Comparison of ENCODE assay signal across 9 cellular contexts in genomic region chr5:152505442-152506042, GRCh38.
A peak's percentile ranks its signal among the peaks of the same experiment; 100 is the strongest.
DNase-seq lines count a peak whose midpoint lies in the region; ATAC-seq and TF ChIP-seq lines count a peak whose summit lies in the region.
"Had no signal": no experiment of that assay in that cellular context is flagged by ENCODE, and none has a peak within 500 bp of the region (broad histone marks: within the 10 kb centered on the region; RNA-seq: fewer than 3 reads in every experiment).

No MANE protein-coding gene starts in this region.

- no peak overlapping the region for H2AFZ ChIP-seq in trophoblast cell (ENCODE audit: insufficient read depth, low read length, poor library complexity)

- no peaks in the 10 kb centered on the region for H3K4me1 Mint-ChIP-seq in activated CD8-positive, alpha-beta T cell treated with anti-CD3 and anti-CD28 coated beads for 36 hours (ENCODE audit: low read depth)

- ATAC-seq in GM19397 (IDR thresholded peaks at IDR 0.05; ENCODE audit: unreplicated experiment) (peak; percentile 92), HG03354 (IDR thresholded peaks at IDR 0.05; ENCODE audit: poor library complexity, severe bottlenecking, unreplicated experiment) (peak; percentile 92)
- peak; percentile 70 for ATAC-seq in activated CD8-positive, alpha-beta T cell treated with anti-CD3 and anti-CD28 coated beads for 36 hours

- no peak overlapping the region for H2BK12ac ChIP-seq in trophoblast cell (ENCODE audit: low read length)

- H3K9ac ChIP-seq in trophoblast cell (ENCODE audit: low read length): no peak overlapping the region

- H3K4me1 ChIP-seq in trophoblast cell (ENCODE audit: control insufficient read depth in 1 of 2, insufficient read depth in 2 of 2, low read length in 2 of 2) (no peaks in the 10 kb centered on the region), sigmoid colon (no peaks in the 10 kb centered on the region)

- no peak for TF ChIP-seq POLR2A in sigmoid colon (IDR thresholded peaks at IDR 0.05)

- no peaks in the 10 kb centered on the region for H3K9me3 ChIP-seq in trophoblast cell (ENCODE audit: insufficient read depth, low read depth, low read length)
- H3K9me3 ChIP-seq in sigmoid colon: no peaks in the 10 kb centered on the region

- intact Hi-C loops in activated CD8-positive, alpha-beta T cell treated with anti-CD3 and anti-CD28 coated beads for 36 hours (cut with micrococcal nuclease): loop anchor here (10.0 kb wide), 1 partner anchor 341 kb away; no protein-coding TSS in a partner anchor
- intact Hi-C loops in sigmoid colon (cut with DNase I): no loop called here

- no peak overlapping the region for H3K27ac Mint-ChIP-seq in activated CD8-positive, alpha-beta T cell treated with anti-CD3 and anti-CD28 coated beads for 36 hours
- H3K27ac Mint-ChIP-seq: dendritic cell treated with granulocyte-macrophage colony-stimulating factor and Interleukin-4, amounts not matched to agents 40 ng/mL and 50 ng/mL, for 4 days had no signal

- H3K23ac ChIP-seq in trophoblast cell (ENCODE audit: low read length): no peak overlapping the region

- H4K91ac ChIP-seq in trophoblast cell (ENCODE audit: low read depth, low read length): no peak overlapping the region

- peak; percentile 2 for DNase-seq in DMS79 (lab: John Stamatoyannopoulos, UW)
- peak; percentile 19 for DNase-seq in NCI-H446 treated with DMSO at 0.1 percent for 48 hours (lab: John Stamatoyannopoulos, UW)
- peak; percentile 65 for DNase-seq in activated CD8-positive, alpha-beta T cell treated with anti-CD3 and anti-CD28 coated beads for 36 hours
- DNase-seq in globus pallidus (ENCODE audit: low spot score): peak; percentile 81
- DNase-seq in trophoblast cell: peak; percentile 50 to 78
- DNase-seq in sigmoid colon: no peak

- H3K18ac ChIP-seq in trophoblast cell (ENCODE audit: low read length): no peak overlapping the region

- no peak overlapping the region for H4K8ac ChIP-seq in trophoblast cell (ENCODE audit: low read depth, low read length)

- WGBS in trophoblast cell (ENCODE audit: extremely low coverage, insufficient coverage, insufficient read length): no CpG with 5 or more reads among the region's 8 CpGs
- WGBS in sigmoid colon, 2 donors: 7 to 15% methylated on average over 8 of the region's 8 CpGs

- H3K9me3 Mint-ChIP-seq in activated CD8-positive, alpha-beta T cell treated with anti-CD3 and anti-CD28 coated beads for 36 hours: no peaks in the 10 kb centered on the region
- H3K9me3 Mint-ChIP-seq: dendritic cell treated with granulocyte-macrophage colony-stimulating factor and Interleukin-4, amounts not matched to agents 40 ng/mL and 50 ng/mL, for 4 days had no signal

- H3K36me3 Mint-ChIP-seq in activated CD8-positive, alpha-beta T cell treated with anti-CD3 and anti-CD28 coated beads for 36 hours (ENCODE audit: low read depth): no peaks in the 10 kb centered on the region

- H3K4me3 ChIP-seq in trophoblast cell (ENCODE audit: low read depth, low read length) (no peak overlapping the region), sigmoid colon (no peak overlapping the region)

- no peak overlapping the region for H2AK5ac ChIP-seq in trophoblast cell (ENCODE audit: low read length)

- H3K4me2 ChIP-seq in trophoblast cell (ENCODE audit: low read length): no peak overlapping the region

- no peak overlapping the region for H3K4ac ChIP-seq in trophoblast cell (ENCODE audit: low read depth, low read length)

- CTCF ChIA-PET in activated CD8-positive, alpha-beta T cell treated with anti-CD3 and anti-CD28 coated beads for 36 hours (lab: Charles Lee): interaction anchor here (1.1 to 1.2 kb wide), 2 partner anchors 9 kb away, joined by 4 to 8 read pairs; no protein-coding TSS in a partner anchor

- no peak overlapping the region for H4K12ac ChIP-seq in trophoblast cell (ENCODE audit: low read depth, low read length)

- H3K4me3 Mint-ChIP-seq in activated CD8-positive, alpha-beta T cell treated with anti-CD3 and anti-CD28 coated beads for 36 hours: no peak overlapping the region
- H3K4me3 Mint-ChIP-seq: dendritic cell treated with granulocyte-macrophage colony-stimulating factor and Interleukin-4, amounts not matched to agents 40 ng/mL and 50 ng/mL, for 4 days had no signal

- H3K36me3 ChIP-seq in trophoblast cell (ENCODE audit: control insufficient read depth in 1 of 2, insufficient read depth in 2 of 2, low read length in 2 of 2): no peaks in the 10 kb centered on the region
- H3K36me3 ChIP-seq in sigmoid colon: no peaks in the 10 kb centered on the region

- no peak for TF ChIP-seq EP300 in sigmoid colon (IDR thresholded peaks at IDR 0.05)

- no peak overlapping the region for H2BK120ac ChIP-seq in trophoblast cell (ENCODE audit: insufficient read depth, low read length, poor library complexity)

- H3K27me3 ChIP-seq in trophoblast cell (ENCODE audit: insufficient read depth, low read length) (no peaks in the 10 kb centered on the region), sigmoid colon (no peaks in the 10 kb centered on the region)

- H3K27ac ChIP-seq in trophoblast cell (ENCODE audit: low read depth, low read length): no peak overlapping the region
- H3K27ac ChIP-seq in sigmoid colon: no peak overlapping the region

- no peak overlapping the region for H2BK5ac ChIP-seq in trophoblast cell (ENCODE audit: low read depth, low read length, poor library complexity)

- H3K14ac ChIP-seq in trophoblast cell (ENCODE audit: low read length): no peak overlapping the region

- peak; percentile 66 for TF ChIP-seq CTCF in activated CD8-positive, alpha-beta T cell treated with anti-CD3 and anti-CD28 coated beads for 36 hours (IDR thresholded peaks at IDR 0.05)
- TF ChIP-seq CTCF in sigmoid colon (IDR thresholded peaks at IDR 0.05): peak in 1 of 4 experiments; percentile 16

- H3K27me3 Mint-ChIP-seq in activated CD8-positive, alpha-beta T cell treated with anti-CD3 and anti-CD28 coated beads for 36 hours: peaks cover 7% of the 10 kb centered on the region

- H3K79me2 ChIP-seq in trophoblast cell (ENCODE audit: control insufficient read depth, insufficient read depth, low read length, poor library complexity): no peaks in the 10 kb centered on the region

- POLR2A ChIA-PET in activated CD8-positive, alpha-beta T cell treated with anti-CD3 and anti-CD28 coated beads for 36 hours (lab: Charles Lee): no interaction called here

- H3K79me1 ChIP-seq in trophoblast cell (ENCODE audit: low read length): no peaks in the 10 kb centered on the region
